In the genomic region with DNA sequence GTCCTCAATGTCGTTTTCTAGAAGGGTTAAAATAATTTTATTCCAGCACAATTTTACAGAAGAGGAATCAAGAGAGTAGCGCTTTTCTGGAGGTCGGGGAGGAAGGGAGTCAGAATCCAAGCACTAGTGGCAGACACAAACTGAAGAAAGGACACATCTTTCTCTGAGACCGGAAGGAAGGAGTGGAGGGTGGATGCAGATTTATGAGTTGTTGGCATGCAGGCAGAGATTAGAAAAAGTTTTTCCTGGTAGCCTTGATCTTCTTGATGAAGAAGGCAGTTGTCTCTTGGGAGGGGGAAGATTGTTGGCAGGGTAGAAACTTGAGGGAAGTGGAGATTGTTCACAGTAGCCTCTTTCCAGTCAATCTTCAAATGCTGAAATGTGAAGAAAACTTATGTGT, we compare ENCODE assay signal across 29 cellular contexts.
"Had no signal": no experiment of that assay in that cellular context is flagged by ENCODE, and none has a peak within 500 bp of the region (broad histone marks: within the 10 kb centered on the region; RNA-seq: fewer than 3 reads in every experiment).

No MANE protein-coding gene starts in this region.

- H3K27ac ChIP-seq: stomach, suprapubic skin, testis, thoracic aorta, thyroid gland, tibial artery, tibial nerve, transverse colon, upper lobe of left lung, upper lobe of right lung, uterus, vagina had no signal

- DNase-seq: stimulated activated CD4-positive, alpha-beta T cell treated with anti-CD3 and anti-CD28 coated beads, Interleukin-2, amount 100 ng/mL, for 48 hours; stimulated activated CD4-positive, alpha-beta T cell treated with anti-CD3 and anti-CD28 coated beads, Interleukin-4, amount 100 ng/mL, for 1 hour; stimulated activated CD4-positive, alpha-beta T cell treated with anti-CD3 and anti-CD28 coated beads, Interleukin-4, amount 100 ng/mL, for 24 hours; stimulated activated CD4-positive, alpha-beta T cell treated with anti-CD3 and anti-CD28 coated beads, Interleukin-4, amount 100 ng/mL, for 4 hours; stimulated activated CD8-positive, alpha-beta memory T cell treated with anti-CD3 and anti-CD28 coated beads, Interleukin-4, amount 100 ng/mL, for 48 hours; stimulated activated naive B cell treated with anti-CD40 and anti-IgM and Interleukin-4, amounts not matched to agents 10 μg/mL and 1 μg/mL and 100 μg/mL, for 72 hours; stimulated activated naive CD4-positive, alpha-beta T cell; stimulated activated naive CD4-positive, alpha-beta T cell treated with Interleukin-2 at 50 U/mL for 16 hours; stimulated activated naive CD8-positive, alpha-beta T cell treated with anti-CD3 and anti-CD28 coated beads, Interleukin-15, amount 100 ng/mL, for 72 hours; stimulated activated naive CD8-positive, alpha-beta T cell treated with anti-CD3 and anti-CD28 coated beads, Interleukin-15, Interleukin-2, amounts not matched to agents 100 U/mL and 50 U/mL, for 24 hours; stomach; substantia nigra; testis; thyroid gland; tibial artery; transverse colon; trophoblast cell; upper lobe of left lung; upper lobe of right lung; uterus had no signal

- H3K36me3 Mint-ChIP-seq: stimulated activated effector memory CD8-positive, alpha-beta T cell treated with anti-CD3 and anti-CD28 coated beads, Interleukin-12 subunit alpha, Interleukin-12 subunit beta, amount 100 ng/mL, for 72 hours; stimulated activated memory B cell treated with anti-CD40 and anti-IgM and Interleukin-4, amounts not matched to agents 10 μg/mL and 1 μg/mL and 100 μg/mL, for 72 hours; stimulated activated naive B cell treated with anti-CD40 and anti-IgM and Interleukin-4, amounts not matched to agents 10 μg/mL and 1 μg/mL and 100 μg/mL, for 72 hours; type B pancreatic cell had no signal

- ATAC-seq: stimulated activated effector memory CD8-positive, alpha-beta T cell treated with anti-CD3 and anti-CD28 coated beads, Interleukin-12 subunit alpha, Interleukin-12 subunit beta, amount 100 ng/mL, for 72 hours; stimulated activated memory B cell treated with anti-CD40 and anti-IgM and Interleukin-4, amounts not matched to agents 10 μg/mL and 1 μg/mL and 100 μg/mL, for 72 hours; stimulated activated naive B cell treated with anti-CD40 and anti-IgM and Interleukin-4, amounts not matched to agents 10 μg/mL and 1 μg/mL and 100 μg/mL, for 72 hours; stimulated activated naive CD8-positive, alpha-beta T cell treated with anti-CD3 and anti-CD28 coated beads, Interleukin-15, amount 100 ng/mL, for 72 hours; stimulated activated naive CD8-positive, alpha-beta T cell treated with anti-CD3 and anti-CD28 coated beads, Interleukin-15, Interleukin-2, amounts not matched to agents 100 U/mL and 50 U/mL, for 24 hours; upper lobe of right lung had no signal

- H3K4me3 Mint-ChIP-seq: stimulated activated effector memory CD8-positive, alpha-beta T cell treated with anti-CD3 and anti-CD28 coated beads, Interleukin-12 subunit alpha, Interleukin-12 subunit beta, amount 100 ng/mL, for 72 hours; stimulated activated memory B cell treated with anti-CD40 and anti-IgM and Interleukin-4, amounts not matched to agents 10 μg/mL and 1 μg/mL and 100 μg/mL, for 72 hours; stimulated activated naive B cell treated with anti-CD40 and anti-IgM and Interleukin-4, amounts not matched to agents 10 μg/mL and 1 μg/mL and 100 μg/mL, for 72 hours; stimulated activated naive CD8-positive, alpha-beta T cell treated with anti-CD3 and anti-CD28 coated beads, Interleukin-15, amount 100 ng/mL, for 72 hours; stimulated activated naive CD8-positive, alpha-beta T cell treated with anti-CD3 and anti-CD28 coated beads, Interleukin-15, Interleukin-2, amounts not matched to agents 100 ng/mL and 50 ng/mL, for 24 hours; type B pancreatic cell had no signal

- H3K4me1 Mint-ChIP-seq: stimulated activated effector memory CD8-positive, alpha-beta T cell treated with anti-CD3 and anti-CD28 coated beads, Interleukin-12 subunit alpha, Interleukin-12 subunit beta, amount 100 ng/mL, for 72 hours; stimulated activated memory B cell treated with anti-CD40 and anti-IgM and Interleukin-4, amounts not matched to agents 10 μg/mL and 1 μg/mL and 100 μg/mL, for 72 hours; stimulated activated naive B cell treated with anti-CD40 and anti-IgM and Interleukin-4, amounts not matched to agents 10 μg/mL and 1 μg/mL and 100 μg/mL, for 72 hours; stimulated activated naive CD8-positive, alpha-beta T cell treated with anti-CD3 and anti-CD28 coated beads, Interleukin-15, amount 100 ng/mL, for 72 hours had no signal

- H3K9me3 Mint-ChIP-seq: stimulated activated memory B cell treated with anti-CD40 and anti-IgM and Interleukin-4, amounts not matched to agents 10 μg/mL and 1 μg/mL and 100 μg/mL, for 72 hours; stimulated activated naive B cell treated with anti-CD40 and anti-IgM and Interleukin-4, amounts not matched to agents 10 μg/mL and 1 μg/mL and 100 μg/mL, for 72 hours; stimulated activated naive CD8-positive, alpha-beta T cell treated with anti-CD3 and anti-CD28 coated beads, Interleukin-15, Interleukin-2, amounts not matched to agents 100 ng/mL and 50 ng/mL, for 24 hours; type B pancreatic cell had no signal

- H3K36me3 ChIP-seq: stomach, suprapubic skin, thoracic aorta, thyroid gland, tibial artery, tibial nerve, transverse colon, upper lobe of left lung, upper lobe of right lung, uterus, vagina had no signal

- H3K27ac Mint-ChIP-seq: stimulated activated effector memory CD8-positive, alpha-beta T cell treated with anti-CD3 and anti-CD28 coated beads, Interleukin-12 subunit alpha, Interleukin-12 subunit beta, amount 100 ng/mL, for 72 hours; stimulated activated memory B cell treated with anti-CD40 and anti-IgM and Interleukin-4, amounts not matched to agents 10 μg/mL and 1 μg/mL and 100 μg/mL, for 72 hours; stimulated activated naive B cell treated with anti-CD40 and anti-IgM and Interleukin-4, amounts not matched to agents 10 μg/mL and 1 μg/mL and 100 μg/mL, for 72 hours; stimulated activated naive CD8-positive, alpha-beta T cell treated with anti-CD3 and anti-CD28 coated beads, Interleukin-15, amount 100 ng/mL, for 72 hours; stimulated activated naive CD8-positive, alpha-beta T cell treated with anti-CD3 and anti-CD28 coated beads, Interleukin-15, Interleukin-2, amounts not matched to agents 100 ng/mL and 50 ng/mL, for 24 hours; type B pancreatic cell had no signal

- FAIRE-seq: urothelium cell line had no signal

- H3K27me3 Mint-ChIP-seq: stimulated activated memory B cell treated with anti-CD40 and anti-IgM and Interleukin-4, amounts not matched to agents 10 μg/mL and 1 μg/mL and 100 μg/mL, for 72 hours; stimulated activated naive CD8-positive, alpha-beta T cell treated with anti-CD3 and anti-CD28 coated beads, Interleukin-15, Interleukin-2, amounts not matched to agents 100 ng/mL and 50 ng/mL, for 24 hours; type B pancreatic cell had no signal

- H3K27me3 ChIP-seq: stomach, suprapubic skin, testis, thyroid gland, tibial artery, tibial nerve, transverse colon, upper lobe of left lung, upper lobe of right lung, uterus, vagina had no signal

- H3K9me3 ChIP-seq: stomach, suprapubic skin, testis, thoracic aorta, thyroid gland, tibial artery, tibial nerve, transverse colon, upper lobe of left lung, upper lobe of right lung, uterus, vagina had no signal

- H3K4me3 ChIP-seq: stomach, suprapubic skin, testis, thoracic aorta, thyroid gland, tibial artery, tibial nerve, transverse colon, upper lobe of left lung, upper lobe of right lung, uterus, vagina had no signal

- H3K4me1 ChIP-seq: stomach, suprapubic skin, testis, thyroid gland, tibial artery, tibial nerve, transverse colon, upper lobe of left lung, upper lobe of right lung, uterus, vagina had no signal
